In genomic region chr2:56206250-56206649, GRCh38 we compare ENCODE assay signal across 31 cellular contexts. TPM values are rescaled to one million over a fixed set of nuclear protein-coding genes. Genes with fewer than 3 reads are reported as not detected.
"Had no signal": no experiment of that assay in that cellular context is flagged by ENCODE, and none has a peak within 500 bp of the region (broad histone marks: within the 10 kb centered on the region; RNA-seq: fewer than 3 reads in every experiment).

No MANE protein-coding gene starts in this region.

- H3K4me3 Mint-ChIP-seq: natural killer cell; nephron; neural progenitor cell; stimulated activated memory B cell treated with anti-CD40 and anti-IgM and Interleukin-4, amounts not matched to agents 10 μg/mL and 1 μg/mL and 100 μg/mL, for 72 hours; stimulated activated naive CD8-positive, alpha-beta T cell treated with anti-CD3 and anti-CD28 coated beads, Interleukin-15, amount 100 ng/mL, for 72 hours; type B pancreatic cell had no signal

- H3K27me3 ChIP-seq: ovary, spleen, suprapubic skin, testis, tibial artery, transverse colon, upper lobe of right lung, uterus had no signal

- H3K4me1 Mint-ChIP-seq: natural killer cell; neural progenitor cell; stimulated activated memory B cell treated with anti-CD40 and anti-IgM and Interleukin-4, amounts not matched to agents 10 μg/mL and 1 μg/mL and 100 μg/mL, for 72 hours; stimulated activated naive CD8-positive, alpha-beta T cell treated with anti-CD3 and anti-CD28 coated beads, Interleukin-15, amount 100 ng/mL, for 72 hours had no signal

- H3K36me3 Mint-ChIP-seq: natural killer cell; neural progenitor cell; stimulated activated memory B cell treated with anti-CD40 and anti-IgM and Interleukin-4, amounts not matched to agents 10 μg/mL and 1 μg/mL and 100 μg/mL, for 72 hours had no signal

- H2AFZ ChIP-seq: neural progenitor cell, parathyroid adenoma had no signal

- H3K4me3 ChIP-seq: neural progenitor cell, ovary, psoas muscle, skin epidermis, smooth muscle cell, spleen, suprapubic skin, testis, tibial artery, transverse colon, upper lobe of right lung, uterus had no signal

- H3K27ac Mint-ChIP-seq: natural killer cell; neural progenitor cell; stimulated activated memory B cell treated with anti-CD40 and anti-IgM and Interleukin-4, amounts not matched to agents 10 μg/mL and 1 μg/mL and 100 μg/mL, for 72 hours; stimulated activated naive CD8-positive, alpha-beta T cell treated with anti-CD3 and anti-CD28 coated beads, Interleukin-15, amount 100 ng/mL, for 72 hours; type B pancreatic cell had no signal

- H3K27ac ChIP-seq: neural progenitor cell, ovary, parathyroid adenoma, psoas muscle, skin epidermis, spleen, suprapubic skin, testis, tibial artery, transverse colon, upper lobe of right lung, uterus had no signal

- H3K79me2 ChIP-seq: parathyroid adenoma had no signal

- H3K9me3 ChIP-seq: ovary, psoas muscle, spleen, suprapubic skin, testis, tibial artery, transverse colon, upper lobe of right lung, uterus had no signal

- ATAC-seq: natural killer cell; psoas muscle; right cardiac atrium; sciatic nerve; stimulated activated memory B cell treated with anti-CD40 and anti-IgM and Interleukin-4, amounts not matched to agents 10 μg/mL and 1 μg/mL and 100 μg/mL, for 72 hours; stimulated activated naive CD8-positive, alpha-beta T cell treated with anti-CD3 and anti-CD28 coated beads, Interleukin-15, amount 100 ng/mL, for 72 hours; stimulated activated naive CD8-positive, alpha-beta T cell treated with anti-CD3 and anti-CD28 coated beads, Interleukin-15, Interleukin-2, amounts not matched to agents 100 U/mL and 50 U/mL, for 24 hours; upper lobe of right lung had no signal

- H3K27me3 Mint-ChIP-seq: progenitor cell of endocrine pancreas; stimulated activated memory B cell treated with anti-CD40 and anti-IgM and Interleukin-4, amounts not matched to agents 10 μg/mL and 1 μg/mL and 100 μg/mL, for 72 hours; stimulated activated naive CD8-positive, alpha-beta T cell treated with anti-CD3 and anti-CD28 coated beads, Interleukin-15, amount 100 ng/mL, for 72 hours; type B pancreatic cell had no signal

- H3K4me1 ChIP-seq: neural progenitor cell, parathyroid adenoma, psoas muscle, spleen, suprapubic skin, testis, tibial artery, transverse colon, upper lobe of right lung, uterus had no signal

- H3K4me2 ChIP-seq: neural progenitor cell, smooth muscle cell had no signal

- H3K36me3 ChIP-seq: neural progenitor cell, ovary, spleen, suprapubic skin, tibial artery, transverse colon, upper lobe of right lung, uterus had no signal

- H3K9me3 Mint-ChIP-seq: stimulated activated naive CD8-positive, alpha-beta T cell treated with anti-CD3 and anti-CD28 coated beads, Interleukin-15, amount 100 ng/mL, for 72 hours had no signal

- H3K9ac ChIP-seq: neural progenitor cell, parathyroid adenoma had no signal

- DNase-seq: natural killer cell; occipital lobe; ovary; posterior cingulate gyrus; psoas muscle; right cardiac atrium; spleen; stimulated activated CD4-positive, alpha-beta T cell treated with anti-CD3 and anti-CD28 coated beads, Interleukin-12 subunit alpha, Interleukin-12 subunit beta, amount 100 ng/mL, for 4 hours; stimulated activated CD4-positive, alpha-beta T cell treated with anti-CD3 and anti-CD28 coated beads, Interleukin-1b, Interleukin-23, amount 100 ng/mL, for 48 hours; stimulated activated CD4-positive, alpha-beta T cell treated with anti-CD3 and anti-CD28 coated beads, Interleukin-4, amount 100 ng/mL, for 1 hour; stimulated activated CD4-positive, alpha-beta T cell treated with anti-CD3 and anti-CD28 coated beads, Interleukin-4, amount 100 ng/mL, for 4 hours; stimulated activated CD8-positive, alpha-beta memory T cell treated with anti-CD3 and anti-CD28 coated beads, Interleukin-4, amount 100 ng/mL, for 48 hours; stimulated activated naive CD4-positive, alpha-beta T cell; stimulated activated naive CD8-positive, alpha-beta T cell treated with anti-CD3 and anti-CD28 coated beads, Interleukin-15, amount 100 ng/mL, for 72 hours; stimulated activated naive CD8-positive, alpha-beta T cell treated with anti-CD3 and anti-CD28 coated beads, Interleukin-15, Interleukin-2, amounts not matched to agents 100 U/mL and 50 U/mL, for 24 hours; substantia nigra; testis; tibial artery; transverse colon; upper lobe of right lung; uterus had no signal

RNA-seq across cellular contexts. Expression of gene CCDC85A, which starts 22.5 kb away (rescaled TPM):
- total RNA-seq: natural killer cell had no signal
